8 cellular contexts compared by ENCODE assay signal in genomic region chr4:153643406-153644016, GRCh38. TPM values are rescaled to one million over a fixed set of nuclear protein-coding genes. Genes with fewer than 3 reads are reported as not detected.
A peak's percentile ranks its signal among the peaks of the same experiment; 100 is the strongest.
DNase-seq lines count a peak whose midpoint lies in the region; ATAC-seq, FAIRE-seq and TF ChIP-seq lines count a peak whose summit lies in the region.

No MANE protein-coding gene starts in this region.

- no peak for DNase-seq in activated naive CD4-positive, alpha-beta T cell treated with anti-CD3 and anti-CD28 coated beads, Interleukin-2, amount 50 U/mL, for 72 hours (ENCODE audit: low spot score in 2 of 2)
- DNase-seq in activated naive CD4-positive, alpha-beta T cell (lab: John Stamatoyannopoulos, UW), result no peak
- peak; percentile 47 for DNase-seq in GM23338 (ENCODE audit: low spot score)
- peak in 1 of 2 experiments; percentile 47 for DNase-seq in PC-9
- peak; percentile 56 for DNase-seq in endothelial cell of umbilical vein (ENCODE audit: low read depth, low spot score)
- no peak for DNase-seq in C1 segment of cervical spinal cord (lab: John Stamatoyannopoulos, UW)

- H4K20me1 ChIP-seq in GM23338 (replicated peaks; ENCODE audit: insufficient read depth) (no peaks in the 10 kb centered on the region), KMS-11 (ENCODE audit: insufficient read depth) (no peaks in the 10 kb centered on the region), PC-9 (ENCODE audit: insufficient read depth) (no peaks in the 10 kb centered on the region), endothelial cell of umbilical vein (replicated peaks; ENCODE audit: control insufficient read depth, extremely low read depth, insufficient read depth, low read length) (no peaks in the 10 kb centered on the region)

- no peaks in the 10 kb centered on the region for H3K36me3 Mint-ChIP-seq in activated naive CD4-positive, alpha-beta T cell treated with anti-CD3 and anti-CD28 coated beads, Interleukin-2, amount 50 U/mL, for 72 hours
- no peaks in the 10 kb centered on the region for H3K36me3 Mint-ChIP-seq in GM23338 (ENCODE audit: low read depth)

- H3K27ac Mint-ChIP-seq in activated naive CD4-positive, alpha-beta T cell treated with anti-CD3 and anti-CD28 coated beads, Interleukin-2, amount 50 U/mL, for 72 hours, result no peak overlapping the region
- H3K27ac Mint-ChIP-seq in GM23338, result no peak overlapping the region

- intact Hi-C loops in PC-9 (cut with micrococcal nuclease; ENCODE audit: unreplicated experiment), result loop anchor here (5.0 to 10.0 kb wide), 3 partner anchors 299 to 799 kb away; partner anchors contain the start of gene MND1
- intact Hi-C loops in endothelial cell of umbilical vein (cut with micrococcal nuclease), result loop anchor here (1.0 to 2.0 kb wide), 3 partner anchors 107 to 500 kb away; partner anchors contain the start of gene MND1

- H3K9me3 Mint-ChIP-seq in activated naive CD4-positive, alpha-beta T cell treated with anti-CD3 and anti-CD28 coated beads, Interleukin-2, amount 50 U/mL, for 72 hours, result no peaks in the 10 kb centered on the region
- peaks cover 9% of the 10 kb centered on the region; the same call in 2 of the 3 replicates for H3K9me3 Mint-ChIP-seq in GM23338

- H2AFZ ChIP-seq in GM23338, result no peak overlapping the region
- peak overlapping the region; percentile 20; the same call in 1 of the 2 replicates for H2AFZ ChIP-seq in KMS-11 (ENCODE audit: low read depth)
- no peak overlapping the region for H2AFZ ChIP-seq in PC-9
- H2AFZ ChIP-seq in endothelial cell of umbilical vein (ENCODE audit: low read depth, low read length), result no peak overlapping the region

- FAIRE-seq in endothelial cell of umbilical vein (lab: Jason Lieb, UNC), result peak; percentile 76

- H3K9me1 ChIP-seq in endothelial cell of umbilical vein (replicated peaks; ENCODE audit: control insufficient read depth, extremely low read depth, insufficient read depth, low read length), result no peaks in the 10 kb centered on the region

- H3K27me3 Mint-ChIP-seq in GM23338 (ENCODE audit: insufficient read depth, low read depth, poor library complexity), result peaks cover 3% of the 10 kb centered on the region

- H3F3A ChIP-seq in GM23338 (replicated peaks; ENCODE audit: low read depth), result no peaks in the 10 kb centered on the region
- no peaks in the 10 kb centered on the region for H3F3A ChIP-seq in PC-9 (ENCODE audit: insufficient read depth, low read depth)

- peaks cover 14% of the 10 kb centered on the region for H3K4me1 Mint-ChIP-seq in GM23338

- H3K27ac ChIP-seq in GM23338 (ENCODE audit: low read depth), result no peak overlapping the region
- no peak overlapping the region for H3K27ac ChIP-seq in KMS-11
- no peak overlapping the region for H3K27ac ChIP-seq in PC-9
- H3K27ac ChIP-seq in endothelial cell of umbilical vein (ENCODE audit: insufficient read depth, low read depth, low read length), result no peak overlapping the region
- peak overlapping the region; percentile 81 for H3K27ac ChIP-seq in neutrophil

- no peak for TF ChIP-seq POLR2A in endothelial cell of umbilical vein (IDR thresholded peaks at IDR 0.05; ENCODE audit: low read depth, low read length)

- no peak overlapping the region for H3K4me3 ChIP-seq in GM23338
- H3K4me3 ChIP-seq in KMS-11 (IDR thresholded peaks at IDR 0.05; ENCODE audit: insufficient read depth, low read depth, low read length), result no peak overlapping the region
- no peak overlapping the region for H3K4me3 ChIP-seq in PC-9
- H3K4me3 ChIP-seq in endothelial cell of umbilical vein (replicated peaks in 1 of 3; ENCODE audit: insufficient read depth in 1 of 3, low read depth in 1 of 3, low read length in 3 of 3), result no peak overlapping the region
- H3K4me3 ChIP-seq in neutrophil (ENCODE audit: low read depth in 1 of 2, low read length in 1 of 2), result peak overlapping the region; percentile 16 to 37

- POLR2A ChIA-PET in PC-9 (lab: Charles Lee; ENCODE audit: unreplicated experiment) (no interaction called here), endothelial cell of umbilical vein (lab: Charles Lee) (no interaction called here)

- H3K4me2 ChIP-seq in GM23338, result no peak overlapping the region
- H3K4me2 ChIP-seq in KMS-11, result no peak overlapping the region
- H3K4me2 ChIP-seq in PC-9, result no peak overlapping the region
- peak overlapping the region; percentile 54 for H3K4me2 ChIP-seq in endothelial cell of umbilical vein (ENCODE audit: insufficient read depth, low read length)

- no peaks in the 10 kb centered on the region for H3K9me2 ChIP-seq in GM23338 (ENCODE audit: insufficient read depth)
- H3K9me2 ChIP-seq in PC-9 (ENCODE audit: insufficient read depth), result no peaks in the 10 kb centered on the region

- peak; percentile 76 to 90 for ATAC-seq in activated naive CD4-positive, alpha-beta T cell treated with anti-CD3 and anti-CD28 coated beads, Interleukin-2, amount 50 U/mL, for 72 hours
- peak; percentile 23; the same call in 1 of the 3 replicates for ATAC-seq in GM23338

- BruUV-seq in PC-9 (replicated peaks; lab: Mats Ljungman, UMichigan) (no TSS peak), endothelial cell of umbilical vein (replicated peaks; lab: Mats Ljungman, UMichigan) (no TSS peak)

- CTCF ChIA-PET in PC-9 (lab: Charles Lee) (interaction anchor here (0.7 kb wide), 1 partner anchor 501 kb away, joined by 3 read pairs; no protein-coding TSS in a partner anchor), endothelial cell of umbilical vein (lab: Charles Lee) (interaction anchor here (0.6 to 4.0 kb wide), 28 partner anchors 8 to 561 kb away, joined by 3 to 27 read pairs (median 4); partner anchors contain the start of gene TLR2)

- no peaks in the 10 kb centered on the region for H3K36me3 ChIP-seq in GM23338 (ENCODE audit: insufficient read depth)
- no peaks in the 10 kb centered on the region for H3K36me3 ChIP-seq in KMS-11 (ENCODE audit: insufficient read depth)
- H3K36me3 ChIP-seq in PC-9 (ENCODE audit: low read depth), result no peaks in the 10 kb centered on the region
- H3K36me3 ChIP-seq in endothelial cell of umbilical vein (ENCODE audit: control insufficient read depth in 2 of 2, extremely low read depth in 1 of 2, insufficient read depth in 2 of 2, low read length in 2 of 2), result no peaks in the 10 kb centered on the region
- H3K36me3 ChIP-seq in neutrophil, result no peaks in the 10 kb centered on the region

- H3K9me3 ChIP-seq in PC-9 (ENCODE audit: insufficient read depth, low read depth), result no peaks in the 10 kb centered on the region
- no peaks in the 10 kb centered on the region for H3K9me3 ChIP-seq in endothelial cell of umbilical vein (replicated peaks; ENCODE audit: control insufficient read depth, insufficient read depth, low read length)
- no peaks in the 10 kb centered on the region for H3K9me3 ChIP-seq in neutrophil

- dilution Hi-C loops in endothelial cell of umbilical vein (cut with MboI; ENCODE audit: extremely low pct_ligation_motif_present, low sequenced_read_pairs), result no loop called here

- H3K79me2 ChIP-seq in GM23338 (replicated peaks; ENCODE audit: insufficient read depth) (no peaks in the 10 kb centered on the region), KMS-11 (ENCODE audit: insufficient read depth, low read depth) (no peaks in the 10 kb centered on the region), PC-9 (ENCODE audit: low read depth) (no peaks in the 10 kb centered on the region), endothelial cell of umbilical vein (ENCODE audit: control insufficient read depth, insufficient read depth, low read length) (no peaks in the 10 kb centered on the region)

- no peaks in the 10 kb centered on the region for H3K4me1 ChIP-seq in GM23338 (ENCODE audit: insufficient read depth)
- H3K4me1 ChIP-seq in KMS-11 (ENCODE audit: low read depth, poor library complexity, severe bottlenecking), result peaks cover 6% of the 10 kb centered on the region
- no peaks in the 10 kb centered on the region for H3K4me1 ChIP-seq in PC-9 (replicated peaks; ENCODE audit: insufficient read depth)
- H3K4me1 ChIP-seq in endothelial cell of umbilical vein (ENCODE audit: control insufficient read depth, extremely low read depth, insufficient read depth, low read length), result peaks cover 4% of the 10 kb centered on the region
- peaks cover 48 to 60% of the 10 kb centered on the region in 2 experiments for H3K4me1 ChIP-seq in neutrophil (ENCODE audit: control insufficient read depth in 1 of 2, insufficient read depth in 1 of 2, low read depth in 1 of 2, low read length in 1 of 2)

- no peak overlapping the region for H3K4me3 Mint-ChIP-seq in GM23338

- peak; percentile 53 to 58 for TF ChIP-seq CTCF in GM23338 (conservative IDR thresholded peaks at IDR 0.05; ENCODE audit: low read depth in 2 of 2)
- peak; percentile 73 for TF ChIP-seq CTCF in KMS-11 (conservative IDR thresholded peaks at IDR 0.05; ENCODE audit: low read depth, low read length)
- TF ChIP-seq CTCF in PC-9 (conservative IDR thresholded peaks at IDR 0.05), result peak; percentile 56; the same call in 1 of the 2 replicates
- peak; percentile 25 to 26 for TF ChIP-seq CTCF in endothelial cell of umbilical vein (IDR thresholded peaks at IDR 0.05; ENCODE audit: extremely low read depth in 1 of 2, insufficient read depth in 1 of 2, low read depth in 1 of 2, low read length in 2 of 2)
- peak; percentile 37 for TF ChIP-seq CTCF in neutrophil (IDR thresholded peaks at IDR 0.05)

- no peaks in the 10 kb centered on the region for H3K27me3 ChIP-seq in GM23338 (ENCODE audit: insufficient read depth)
- no peaks in the 10 kb centered on the region for H3K27me3 ChIP-seq in KMS-11 (ENCODE audit: insufficient read depth, low read depth)
- H3K27me3 ChIP-seq in PC-9 (ENCODE audit: insufficient read depth, low read depth), result no peaks in the 10 kb centered on the region
- no peaks in the 10 kb centered on the region for H3K27me3 ChIP-seq in endothelial cell of umbilical vein (ENCODE audit: control insufficient read depth in 2 of 2, insufficient read depth in 2 of 2, low read length in 2 of 2)
- H3K27me3 ChIP-seq in neutrophil, result no peaks in the 10 kb centered on the region

- H3K9ac ChIP-seq in KMS-11, result no peak overlapping the region
- no peak overlapping the region for H3K9ac ChIP-seq in endothelial cell of umbilical vein (replicated peaks; ENCODE audit: extremely low read depth, insufficient read depth, low read length)

TF ChIP-seq in GM23338, 12 proteins besides CTCF, POLR2A, EP300 and RAD21 (continues in another document):
- no peak for TF ChIP-seq JUNB (IDR thresholded peaks at IDR 0.05; ENCODE audit: unreplicated experiment)

RNA-seq across cellular contexts. Expression of gene TLR2, which starts 40.6 kb away (rescaled TPM):
- 1 to 10 TPM; 1.1 to 1.6 TPM for total RNA-seq in activated naive CD4-positive, alpha-beta T cell treated with anti-CD3 and anti-CD28 coated beads, Interleukin-2, amount 50 U/mL, for 72 hours
- 1.2 and 2.1 TPM in 2 replicates for total RNA-seq in GM23338 (2014; rRNA removed; shearing (Covaris generic))
- 0.37 and 0.63 TPM in 2 replicates for polyA plus RNA-seq in GM23338 (2016; fragmentation: Nextera tagmentation; extraction: Ambion mirVana)
- 0.55 and 1.1 TPM in 2 replicates for total RNA-seq in PC-9 (2021)
- 0.21 and 1.4 TPM in 2 replicates for total RNA-seq in endothelial cell of umbilical vein
- 0.24 and 0.29 TPM in 2 replicates for polyA plus RNA-seq in endothelial cell of umbilical vein
- polyA plus RNA-seq in endothelial cell of umbilical vein (2011; cell fraction: cytosol; rRNA removed), result 0.17 and 0.25 TPM in 2 replicates
- 0.41 and 0.95 TPM in 2 replicates for polyA plus RNA-seq in endothelial cell of umbilical vein (2011; cell fraction: nucleus; rRNA removed)
- polyA plus RNA-seq in endothelial cell of umbilical vein (2012), result not detected in 2 replicates
- 0.87 TPM in 2 replicates for polyA minus RNA-seq in endothelial cell of umbilical vein
- polyA minus RNA-seq in endothelial cell of umbilical vein (2011; cell fraction: cytosol; rRNA and poly(A)+ RNA removed), result not detected
- 0.29 TPM in 1 of 2 replicates, not detected in the other for polyA minus RNA-seq in endothelial cell of umbilical vein (2011; cell fraction: nucleus; rRNA and poly(A)+ RNA removed)

Comparison
In these comparisons a context has a peak if more than half of its experiments do, and no peak if none do; other contexts are left out.
1. DNase-seq: peak in GM23338 (single experiment) and endothelial cell of umbilical vein (single experiment); none in activated naive CD4-positive, alpha-beta T cell treated with anti-CD3 and anti-CD28 coated beads, Interleukin-2, amount 50 U/mL, for 72 hours (0 of 2), activated naive CD4-positive, alpha-beta T cell (0 of 4) and C1 segment of cervical spinal cord (0 of 14).
2. H3K4me3 ChIP-seq: peak in neutrophil (2 of 2); none in GM23338 (single experiment), KMS-11 (single experiment), PC-9 (single experiment) and endothelial cell of umbilical vein (0 of 3).
3. Peak in every context shown above with its lines, with median percentiles within 50 percentile points of each other: CTCF ChIP-seq.